In genomic region chr1:9235123-9235513, GRCh38 we compare ENCODE assay signal across 1 cellular context.
TF ChIP-seq lines count a peak whose summit lies in the region.

No MANE protein-coding gene starts in this region.

TF ChIP-seq in HepG2, 621 proteins besides CTCF, POLR2A, EP300 and RAD21 (continued from another document and continues in another):
- no peak for TF ChIP-seq TFDP1 (CRISPR knock-in tag; IDR thresholded peaks at IDR 0.05; ENCODE audit: borderline replicate concordance)
- TF ChIP-seq ZNF468 (CRISPR knock-in tag; IDR thresholded peaks at IDR 0.05): 0 out of 2 replicates have a peak, but pooled peaks have one; percentile 4
- TF ChIP-seq ZNF782 (CRISPR knock-in tag; IDR thresholded peaks at IDR 0.05; ENCODE audit: borderline replicate concordance): no peak
- no peak for TF ChIP-seq TBX3 (IDR thresholded peaks at IDR 0.05; ENCODE audit: borderline replicate concordance)
- TF ChIP-seq ELF3 (CRISPR knock-in tag; IDR thresholded peaks at IDR 0.05): 0 out of 2 replicates have a peak, but pooled peaks have one; percentile 6
- TF ChIP-seq ZNF251 (CRISPR knock-in tag; IDR thresholded peaks at IDR 0.05): no peak
- no peak for TF ChIP-seq HINFP (CRISPR knock-in tag; IDR thresholded peaks at IDR 0.05; ENCODE audit: low read depth)
- no peak for TF ChIP-seq ZNF326 (CRISPR knock-in tag; IDR thresholded peaks at IDR 0.05; ENCODE audit: borderline replicate concordance)
- TF ChIP-seq, protein P1, sequence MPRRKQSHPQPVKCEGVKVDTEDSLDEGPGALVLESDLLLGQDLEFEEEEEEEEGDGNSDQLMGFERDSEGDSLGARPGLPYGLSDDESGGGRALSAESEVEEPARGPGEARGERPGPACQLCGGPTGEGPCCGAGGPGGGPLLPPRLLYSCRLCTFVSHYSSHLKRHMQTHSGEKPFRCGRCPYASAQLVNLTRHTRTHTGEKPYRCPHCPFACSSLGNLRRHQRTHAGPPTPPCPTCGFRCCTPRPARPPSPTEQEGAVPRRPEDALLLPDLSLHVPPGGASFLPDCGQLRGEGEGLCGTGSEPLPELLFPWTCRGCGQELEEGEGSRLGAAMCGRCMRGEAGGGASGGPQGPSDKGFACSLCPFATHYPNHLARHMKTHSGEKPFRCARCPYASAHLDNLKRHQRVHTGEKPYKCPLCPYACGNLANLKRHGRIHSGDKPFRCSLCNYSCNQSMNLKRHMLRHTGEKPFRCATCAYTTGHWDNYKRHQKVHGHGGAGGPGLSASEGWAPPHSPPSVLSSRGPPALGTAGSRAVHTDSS (CRISPR knock-in tag; conservative IDR thresholded peaks at IDR 0.05): no peak
- TF ChIP-seq ZNF770 (CRISPR knock-in tag; IDR thresholded peaks at IDR 0.05): no peak
- no peak for TF ChIP-seq ZNF816 (CRISPR knock-in tag; IDR thresholded peaks at IDR 0.05; ENCODE audit: borderline replicate concordance)
- TF ChIP-seq ZNF558 (CRISPR knock-in tag; IDR thresholded peaks at IDR 0.05; ENCODE audit: borderline replicate concordance): no peak
- no peak for TF ChIP-seq SRSF4 (IDR thresholded peaks at IDR 0.05; ENCODE audit: low read depth, low read length, poor library complexity, severe bottlenecking)
- TF ChIP-seq, protein P2, sequence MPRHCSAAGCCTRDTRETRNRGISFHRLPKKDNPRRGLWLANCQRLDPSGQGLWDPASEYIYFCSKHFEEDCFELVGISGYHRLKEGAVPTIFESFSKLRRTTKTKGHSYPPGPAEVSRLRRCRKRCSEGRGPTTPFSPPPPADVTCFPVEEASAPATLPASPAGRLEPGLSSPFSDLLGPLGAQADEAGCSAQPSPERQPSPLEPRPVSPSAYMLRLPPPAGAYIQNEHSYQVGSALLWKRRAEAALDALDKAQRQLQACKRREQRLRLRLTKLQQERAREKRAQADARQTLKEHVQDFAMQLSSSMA (CRISPR knock-in tag; IDR thresholded peaks at IDR 0.05): no peak
- TF ChIP-seq XBP1 (CRISPR knock-in tag; IDR thresholded peaks at IDR 0.05): no peak
- TF ChIP-seq ZNF503 (CRISPR knock-in tag; IDR thresholded peaks at IDR 0.05): no peak
- TF ChIP-seq ATF7-NPFF (CRISPR knock-in tag; IDR thresholded peaks at IDR 0.05; ENCODE audit: low read depth): no peak
- no peak for TF ChIP-seq SSRP1 (CRISPR knock-in tag; IDR thresholded peaks at IDR 0.05)
- TF ChIP-seq ZSCAN5A (CRISPR knock-in tag; IDR thresholded peaks at IDR 0.05; ENCODE audit: borderline replicate concordance): no peak
- no peak for TF ChIP-seq TOE1 (CRISPR knock-in tag; IDR thresholded peaks at IDR 0.05)
- no peak for TF ChIP-seq POLR2G (IDR thresholded peaks at IDR 0.05; ENCODE audit: low read depth, low read length)
- TF ChIP-seq FOXP1 (IDR thresholded peaks at IDR 0.05): no peak
- no peak for TF ChIP-seq FOXP1 (CRISPR knock-in tag; IDR thresholded peaks at IDR 0.05)
- no peak for TF ChIP-seq ZNF709 (CRISPR knock-in tag; IDR thresholded peaks at IDR 0.05)
- TF ChIP-seq ZNF788 (CRISPR knock-in tag; IDR thresholded peaks at IDR 0.05; ENCODE audit: borderline replicate concordance): 0 out of 2 replicates have a peak, but pooled peaks have one; percentile 18
- TF ChIP-seq KLF11 (CRISPR knock-in tag; IDR thresholded peaks at IDR 0.05): no peak
- TF ChIP-seq DMAP1 (CRISPR knock-in tag; IDR thresholded peaks at IDR 0.05): 0 out of 2 replicates have a peak, but pooled peaks have one; percentile 14
- TF ChIP-seq ZNF790 (CRISPR knock-in tag; IDR thresholded peaks at IDR 0.05; ENCODE audit: borderline replicate concordance): 0 out of 2 replicates have a peak, but pooled peaks have one; percentile 8
- TF ChIP-seq TAF15 (IDR thresholded peaks at IDR 0.05; ENCODE audit: low read depth, low read length, poor library complexity, severe bottlenecking): no peak
- TF ChIP-seq RFXANK (CRISPR knock-in tag; IDR thresholded peaks at IDR 0.05): no peak
- TF ChIP-seq THAP11 (CRISPR knock-in tag; IDR thresholded peaks at IDR 0.05): no peak
- no peak for TF ChIP-seq CENPX (CRISPR knock-in tag; IDR thresholded peaks at IDR 0.05)
- no peak for TF ChIP-seq ZHX2 (IDR thresholded peaks at IDR 0.05; ENCODE audit: low read depth)
- 0 out of 2 replicates have a peak, but pooled peaks have one; percentile 1 for TF ChIP-seq ZHX2 (CRISPR knock-in tag; IDR thresholded peaks at IDR 0.05; ENCODE audit: borderline replicate concordance)
- TF ChIP-seq NBN (conservative IDR thresholded peaks at IDR 0.05): no peak
- no peak for TF ChIP-seq ZBTB33 (CRISPR knock-in tag; IDR thresholded peaks at IDR 0.05)
- TF ChIP-seq GATA4 (IDR thresholded peaks at IDR 0.05; ENCODE audit: borderline replicate concordance, low read depth): no peak
